ENCODE assay signal across 8 cellular contexts in the genomic region with DNA sequence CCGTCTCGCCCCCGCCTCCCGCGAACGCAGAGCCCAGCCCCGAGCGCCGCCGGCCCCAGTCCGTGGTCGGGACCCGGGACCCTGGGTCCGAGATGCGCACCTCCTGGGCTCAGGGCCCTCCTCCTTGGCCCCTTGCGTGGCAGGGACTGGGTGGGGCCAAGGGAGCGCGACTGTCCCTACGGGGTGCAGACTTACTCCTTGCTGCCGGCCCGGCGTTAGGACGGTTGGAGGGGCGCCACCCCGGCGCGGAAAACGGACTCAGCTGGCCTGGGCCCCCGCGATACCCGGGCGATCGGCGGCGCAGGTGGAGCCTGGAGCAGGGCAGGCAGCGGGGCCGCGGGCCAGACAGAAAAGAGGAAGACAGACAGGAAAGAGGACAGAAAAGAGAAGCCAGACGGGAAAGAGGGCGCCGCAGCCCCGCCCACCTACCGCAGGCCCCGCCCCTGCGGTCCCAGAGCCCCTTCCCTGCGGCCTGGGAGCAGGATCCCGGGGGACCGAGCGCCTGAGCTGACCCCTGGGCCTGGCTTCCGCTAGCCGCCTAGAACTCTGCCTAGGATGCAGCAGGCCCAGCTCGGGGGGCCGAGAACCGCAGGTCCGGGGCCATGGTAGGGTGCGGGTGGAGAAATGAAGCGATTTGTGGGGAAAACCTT. TPM values are rescaled to one million over a fixed set of nuclear protein-coding genes. Genes with fewer than 3 reads are reported as not detected.
DNase-seq lines count a peak whose midpoint lies in the region; ATAC-seq and TF ChIP-seq lines count a peak whose summit lies in the region.

Gene GBGT1, minus strand, starts transcription at position 356 of the 650 bp plus-strand sequence. CDS start 1,502 bp downstream, outside the sequence.

- peaks cover 5% of the 10 kb centered on the region for H3K4me1 ChIP-seq in ectodermal cell (ENCODE audit: control insufficient read depth, insufficient read depth, low read length)

- H3K4me1 Mint-ChIP-seq in T-helper 17 cell: peaks cover 14% of the 10 kb centered on the region

- H3K9me3 ChIP-seq in T-helper 17 cell (ENCODE audit: control insufficient read depth, low read length, poor library complexity, severe bottlenecking) (no peaks in the 10 kb centered on the region), ectodermal cell (ENCODE audit: control insufficient read depth, low read length) (no peaks in the 10 kb centered on the region)

- no peak within 1 kb of the TSS for H3K27ac ChIP-seq in ectodermal cell (ENCODE audit: insufficient read depth, low read depth, low read length, poor library complexity, severe bottlenecking)
- H3K27ac ChIP-seq in temporal lobe (ENCODE audit: low read depth, low read length): peak within 1 kb of the TSS; percentile 36

- DNase-seq in DMS53 treated with DMSO at 0.1 percent for 48 hours (lab: John Stamatoyannopoulos, UW; ENCODE audit: unreplicated experiment) (peak; percentile 27), HFF-Myc (ENCODE audit: extremely low read depth, low read depth) (no peak), T-helper 17 cell (peak in 2 of 3 donors; percentile 33 to 34), medulla oblongata (ENCODE audit: extremely low spot score) (peak; percentile 49)

- WGBS in ectodermal cell, 2 experiments: 7 to 9% methylated on average over 57 of the region's 57 CpGs

- H3K27me3 Mint-ChIP-seq in T-helper 17 cell: no peaks in the 10 kb centered on the region

- no peak for TF ChIP-seq CTCF in HFF-Myc (IDR thresholded peaks at IDR 0.05; ENCODE audit: low read depth, low read length, missing control alignments)

- peak within 1 kb of the TSS; percentile 87 for H3K4me3 Mint-ChIP-seq in T-helper 17 cell

- peaks cover 34% of the 10 kb centered on the region for H3K27me3 ChIP-seq in ectodermal cell (ENCODE audit: control insufficient read depth, insufficient read depth, low read length, poor library complexity, severe bottlenecking)

- H3K27ac Mint-ChIP-seq in T-helper 17 cell: no peak within 1 kb of the TSS

- ATAC-seq in T-helper 17 cell: peak; percentile 66
- ATAC-seq in GM21825 (IDR thresholded peaks at IDR 0.05; ENCODE audit: unreplicated experiment): no peak
- no peak for ATAC-seq in GM18520 (IDR thresholded peaks at IDR 0.05; ENCODE audit: unreplicated experiment)

- no peaks in the 10 kb centered on the region for H3K36me3 ChIP-seq in ectodermal cell (ENCODE audit: control insufficient read depth, insufficient read depth, low read length)

- H3K4me3 ChIP-seq in HFF-Myc (replicated peaks; ENCODE audit: low read depth, low read length): peak within 1 kb of the TSS; percentile 81
- H3K4me3 ChIP-seq in ectodermal cell (ENCODE audit: insufficient read depth, low read depth, low read length): peak within 1 kb of the TSS; percentile 47

- H3K36me3 Mint-ChIP-seq in T-helper 17 cell (ENCODE audit: low read depth): peaks cover 2% of the 10 kb centered on the region

RNA-seq across cellular contexts. Expression of gene GBGT1, which starts in this region (rescaled TPM):
- total RNA-seq in T-helper 17 cell (1 to 10 TPM; 2.2 to 2.3 TPM), temporal lobe (1.5 TPM)
- polyA plus RNA-seq in ectodermal cell (2013, experiment 1 of 4): 2.1 TPM
- 2.2 TPM for polyA plus RNA-seq in ectodermal cell (2013, experiment 2 of 4)
- 1.5 TPM for polyA plus RNA-seq in ectodermal cell (2013, experiment 3 of 4)
- 2.8 TPM for polyA plus RNA-seq in ectodermal cell (2013, experiment 4 of 4)
